1 cellular context compared by ENCODE assay signal in the genomic region with DNA sequence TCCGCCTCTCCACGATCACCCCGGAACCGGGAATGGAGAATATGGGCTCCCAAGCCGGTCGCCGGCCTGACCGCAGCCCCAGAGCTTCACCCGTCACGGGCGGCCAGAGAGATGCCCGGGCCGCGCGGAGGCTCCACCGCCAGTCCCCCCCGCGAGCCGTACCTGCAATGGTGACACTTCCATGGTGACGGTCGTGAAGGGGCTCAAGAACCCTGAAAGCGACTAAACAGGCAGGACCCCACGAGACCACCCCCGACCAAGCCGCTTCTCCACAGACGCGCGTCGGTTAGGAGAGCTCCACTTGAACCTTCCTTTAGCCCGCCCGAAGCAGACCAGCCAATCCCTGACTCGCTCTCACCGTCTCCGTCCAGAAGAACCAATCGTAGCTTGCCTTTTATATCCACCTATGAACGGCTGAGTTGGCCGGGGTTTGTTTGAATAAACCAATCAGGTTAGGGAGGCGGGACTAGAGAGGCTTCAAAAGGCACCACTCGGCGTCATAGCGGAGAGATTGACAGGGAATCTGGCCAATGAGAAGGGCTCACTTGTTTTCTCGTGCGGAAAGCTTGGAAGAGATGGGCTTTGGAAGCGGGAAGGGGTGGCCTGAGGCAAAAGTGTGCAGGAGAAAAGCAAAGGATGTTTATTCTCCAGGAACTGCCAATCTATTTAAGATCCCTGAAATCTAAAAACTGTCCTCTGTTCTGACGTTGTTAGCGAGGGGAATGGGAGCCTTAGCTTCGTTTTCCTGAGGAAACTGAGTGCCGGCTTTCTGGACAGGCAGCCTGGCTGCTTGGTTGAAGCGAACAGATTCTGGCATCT.
TF ChIP-seq lines count a peak whose summit lies in the region.

A gene with protein sequence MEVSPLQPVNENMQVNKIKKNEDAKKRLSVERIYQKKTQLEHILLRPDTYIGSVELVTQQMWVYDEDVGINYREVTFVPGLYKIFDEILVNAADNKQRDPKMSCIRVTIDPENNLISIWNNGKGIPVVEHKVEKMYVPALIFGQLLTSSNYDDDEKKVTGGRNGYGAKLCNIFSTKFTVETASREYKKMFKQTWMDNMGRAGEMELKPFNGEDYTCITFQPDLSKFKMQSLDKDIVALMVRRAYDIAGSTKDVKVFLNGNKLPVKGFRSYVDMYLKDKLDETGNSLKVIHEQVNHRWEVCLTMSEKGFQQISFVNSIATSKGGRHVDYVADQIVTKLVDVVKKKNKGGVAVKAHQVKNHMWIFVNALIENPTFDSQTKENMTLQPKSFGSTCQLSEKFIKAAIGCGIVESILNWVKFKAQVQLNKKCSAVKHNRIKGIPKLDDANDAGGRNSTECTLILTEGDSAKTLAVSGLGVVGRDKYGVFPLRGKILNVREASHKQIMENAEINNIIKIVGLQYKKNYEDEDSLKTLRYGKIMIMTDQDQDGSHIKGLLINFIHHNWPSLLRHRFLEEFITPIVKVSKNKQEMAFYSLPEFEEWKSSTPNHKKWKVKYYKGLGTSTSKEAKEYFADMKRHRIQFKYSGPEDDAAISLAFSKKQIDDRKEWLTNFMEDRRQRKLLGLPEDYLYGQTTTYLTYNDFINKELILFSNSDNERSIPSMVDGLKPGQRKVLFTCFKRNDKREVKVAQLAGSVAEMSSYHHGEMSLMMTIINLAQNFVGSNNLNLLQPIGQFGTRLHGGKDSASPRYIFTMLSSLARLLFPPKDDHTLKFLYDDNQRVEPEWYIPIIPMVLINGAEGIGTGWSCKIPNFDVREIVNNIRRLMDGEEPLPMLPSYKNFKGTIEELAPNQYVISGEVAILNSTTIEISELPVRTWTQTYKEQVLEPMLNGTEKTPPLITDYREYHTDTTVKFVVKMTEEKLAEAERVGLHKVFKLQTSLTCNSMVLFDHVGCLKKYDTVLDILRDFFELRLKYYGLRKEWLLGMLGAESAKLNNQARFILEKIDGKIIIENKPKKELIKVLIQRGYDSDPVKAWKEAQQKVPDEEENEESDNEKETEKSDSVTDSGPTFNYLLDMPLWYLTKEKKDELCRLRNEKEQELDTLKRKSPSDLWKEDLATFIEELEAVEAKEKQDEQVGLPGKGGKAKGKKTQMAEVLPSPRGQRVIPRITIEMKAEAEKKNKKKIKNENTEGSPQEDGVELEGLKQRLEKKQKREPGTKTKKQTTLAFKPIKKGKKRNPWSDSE (N-terminal part only) (minus strand): TSS at position 288 of the 819 bp plus-strand sequence. CDS start 105 bp downstream, at position 183.

TF ChIP-seq in HepG2, 621 proteins besides CTCF, POLR2A, EP300 and RAD21 (continued from another document and continues in another):
- TF ChIP-seq ZNF207 (IDR thresholded peaks at IDR 0.05; ENCODE audit: borderline replicate concordance) = no peak
- no peak for TF ChIP-seq MAFF (IDR thresholded peaks at IDR 0.05; ENCODE audit: low read depth, low read length)
- TF ChIP-seq, protein P1, sequence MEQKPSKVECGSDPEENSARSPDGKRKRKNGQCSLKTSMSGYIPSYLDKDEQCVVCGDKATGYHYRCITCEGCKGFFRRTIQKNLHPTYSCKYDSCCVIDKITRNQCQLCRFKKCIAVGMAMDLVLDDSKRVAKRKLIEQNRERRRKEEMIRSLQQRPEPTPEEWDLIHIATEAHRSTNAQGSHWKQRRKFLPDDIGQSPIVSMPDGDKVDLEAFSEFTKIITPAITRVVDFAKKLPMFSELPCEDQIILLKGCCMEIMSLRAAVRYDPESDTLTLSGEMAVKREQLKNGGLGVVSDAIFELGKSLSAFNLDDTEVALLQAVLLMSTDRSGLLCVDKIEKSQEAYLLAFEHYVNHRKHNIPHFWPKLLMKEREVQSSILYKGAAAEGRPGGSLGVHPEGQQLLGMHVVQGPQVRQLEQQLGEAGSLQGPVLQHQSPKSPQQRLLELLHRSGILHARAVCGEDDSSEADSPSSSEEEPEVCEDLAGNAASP (CRISPR knock-in tag; IDR thresholded peaks at IDR 0.05; ENCODE audit: borderline replicate concordance) = peak; percentile 38
- peak; percentile 73; the same call in 1 of the 2 replicates for TF ChIP-seq GTF2F1 (IDR thresholded peaks at IDR 0.05; ENCODE audit: low read length)
- TF ChIP-seq ZNF383 (CRISPR knock-in tag; IDR thresholded peaks at IDR 0.05; ENCODE audit: borderline replicate concordance) = no peak
- TF ChIP-seq ZNF672 (CRISPR knock-in tag; IDR thresholded peaks at IDR 0.05) = no peak
- no peak for TF ChIP-seq ZFP36L2 (CRISPR knock-in tag; IDR thresholded peaks at IDR 0.05)
- no peak; the same call in 1 of the 2 replicates for TF ChIP-seq MLLT10 (CRISPR knock-in tag; IDR thresholded peaks at IDR 0.05)
- no peak; the same call in 1 of the 2 replicates for TF ChIP-seq ZNF160 (CRISPR knock-in tag; IDR thresholded peaks at IDR 0.05)
- no peak for TF ChIP-seq ZBTB20 (CRISPR knock-in tag; IDR thresholded peaks at IDR 0.05; ENCODE audit: borderline replicate concordance, low read depth)
- TF ChIP-seq AGO1 (IDR thresholded peaks at IDR 0.05; ENCODE audit: low read depth, low read length, poor library complexity, severe bottlenecking) = no peak
- TF ChIP-seq, protein P2, sequence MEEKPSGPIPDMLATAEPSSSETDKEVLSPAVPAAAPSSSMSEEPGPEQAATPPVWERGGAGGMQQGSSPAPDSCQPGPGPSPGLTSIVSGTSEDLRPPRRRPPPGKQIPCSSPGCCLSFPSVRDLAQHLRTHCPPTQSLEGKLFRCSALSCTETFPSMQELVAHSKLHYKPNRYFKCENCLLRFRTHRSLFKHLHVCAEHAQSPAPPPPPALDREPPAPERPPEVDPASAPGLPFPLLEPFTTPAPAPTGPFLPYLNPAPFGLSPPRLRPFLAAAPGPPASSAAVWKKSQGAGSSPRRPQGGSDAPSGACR (CRISPR knock-in tag; IDR thresholded peaks at IDR 0.05) = no peak
- TF ChIP-seq ZNF749 (CRISPR knock-in tag; IDR thresholded peaks at IDR 0.05; ENCODE audit: borderline replicate concordance) = peak; percentile 91; the same call in 1 of the 2 replicates
- TF ChIP-seq, protein P3, sequence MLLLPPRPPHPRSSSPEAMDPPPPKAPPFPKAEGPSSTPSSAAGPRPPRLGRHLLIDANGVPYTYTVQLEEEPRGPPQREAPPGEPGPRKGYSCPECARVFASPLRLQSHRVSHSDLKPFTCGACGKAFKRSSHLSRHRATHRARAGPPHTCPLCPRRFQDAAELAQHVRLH (CRISPR knock-in tag; IDR thresholded peaks at IDR 0.05; ENCODE audit: borderline replicate concordance, low read depth) = 0 out of 2 replicates have a peak, but pooled peaks have one; percentile 35
- no peak for TF ChIP-seq ZSCAN30 (CRISPR knock-in tag; IDR thresholded peaks at IDR 0.05)
- no peak for TF ChIP-seq ZKSCAN1 (IDR thresholded peaks at IDR 0.05; ENCODE audit: low read length)
- TF ChIP-seq ZSCAN25 (CRISPR knock-in tag; IDR thresholded peaks at IDR 0.05) = no peak; the same call in 1 of the 2 replicates
- TF ChIP-seq, protein P4, sequence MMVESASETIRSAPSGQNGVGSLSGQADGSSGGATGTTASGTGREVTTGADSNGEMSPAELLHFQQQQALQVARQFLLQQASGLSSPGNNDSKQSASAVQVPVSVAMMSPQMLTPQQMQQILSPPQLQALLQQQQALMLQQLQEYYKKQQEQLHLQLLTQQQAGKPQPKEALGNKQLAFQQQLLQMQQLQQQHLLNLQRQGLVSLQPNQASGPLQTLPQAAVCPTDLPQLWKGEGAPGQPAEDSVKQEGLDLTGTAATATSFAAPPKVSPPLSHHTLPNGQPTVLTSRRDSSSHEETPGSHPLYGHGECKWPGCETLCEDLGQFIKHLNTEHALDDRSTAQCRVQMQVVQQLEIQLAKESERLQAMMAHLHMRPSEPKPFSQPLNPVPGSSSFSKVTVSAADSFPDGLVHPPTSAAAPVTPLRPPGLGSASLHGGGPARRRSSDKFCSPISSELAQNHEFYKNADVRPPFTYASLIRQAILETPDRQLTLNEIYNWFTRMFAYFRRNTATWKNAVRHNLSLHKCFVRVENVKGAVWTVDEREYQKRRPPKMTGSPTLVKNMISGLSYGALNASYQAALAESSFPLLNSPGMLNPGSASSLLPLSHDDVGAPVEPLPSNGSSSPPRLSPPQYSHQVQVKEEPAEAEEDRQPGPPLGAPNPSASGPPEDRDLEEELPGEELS (CRISPR knock-in tag; IDR thresholded peaks at IDR 0.05) = no peak; the same call in 1 of the 2 replicates
- TF ChIP-seq HES4 (CRISPR knock-in tag; IDR thresholded peaks at IDR 0.05; ENCODE audit: borderline replicate concordance) = no peak
- TF ChIP-seq, protein P5, sequence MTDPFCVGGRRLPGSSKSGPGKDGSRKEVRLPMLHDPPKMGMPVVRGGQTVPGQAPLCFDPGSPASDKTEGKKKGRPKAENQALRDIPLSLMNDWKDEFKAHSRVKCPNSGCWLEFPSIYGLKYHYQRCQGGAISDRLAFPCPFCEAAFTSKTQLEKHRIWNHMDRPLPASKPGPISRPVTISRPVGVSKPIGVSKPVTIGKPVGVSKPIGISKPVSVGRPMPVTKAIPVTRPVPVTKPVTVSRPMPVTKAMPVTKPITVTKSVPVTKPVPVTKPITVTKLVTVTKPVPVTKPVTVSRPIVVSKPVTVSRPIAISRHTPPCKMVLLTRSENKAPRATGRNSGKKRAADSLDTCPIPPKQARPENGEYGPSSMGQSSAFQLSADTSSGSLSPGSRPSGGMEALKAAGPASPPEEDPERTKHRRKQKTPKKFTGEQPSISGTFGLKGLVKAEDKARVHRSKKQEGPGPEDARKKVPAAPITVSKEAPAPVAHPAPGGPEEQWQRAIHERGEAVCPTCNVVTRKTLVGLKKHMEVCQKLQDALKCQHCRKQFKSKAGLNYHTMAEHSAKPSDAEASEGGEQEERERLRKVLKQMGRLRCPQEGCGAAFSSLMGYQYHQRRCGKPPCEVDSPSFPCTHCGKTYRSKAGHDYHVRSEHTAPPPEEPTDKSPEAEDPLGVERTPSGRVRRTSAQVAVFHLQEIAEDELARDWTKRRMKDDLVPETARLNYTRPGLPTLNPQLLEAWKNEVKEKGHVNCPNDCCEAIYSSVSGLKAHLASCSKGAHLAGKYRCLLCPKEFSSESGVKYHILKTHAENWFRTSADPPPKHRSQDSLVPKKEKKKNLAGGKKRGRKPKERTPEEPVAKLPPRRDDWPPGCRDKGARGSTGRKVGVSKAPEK (CRISPR knock-in tag; IDR thresholded peaks at IDR 0.05; ENCODE audit: borderline replicate concordance) = 0 out of 2 replicates have a peak, but pooled peaks have one; percentile 16
- TF ChIP-seq ZNF546 (CRISPR knock-in tag; conservative IDR thresholded peaks at IDR 0.05) = no peak
- TF ChIP-seq ATF7-NPFF (CRISPR knock-in tag; IDR thresholded peaks at IDR 0.05; ENCODE audit: low read depth) = peak; percentile 96
- peak; percentile 53; the same call in 1 of the 2 replicates for TF ChIP-seq ZNF747 (CRISPR knock-in tag; IDR thresholded peaks at IDR 0.05; ENCODE audit: borderline replicate concordance)
- no peak for TF ChIP-seq ZNF292 (CRISPR knock-in tag; IDR thresholded peaks at IDR 0.05; ENCODE audit: borderline replicate concordance, low read depth)
- peak; percentile 93 for TF ChIP-seq POLR2G (IDR thresholded peaks at IDR 0.05; ENCODE audit: low read depth, low read length)
- no peak for TF ChIP-seq ZNF451 (CRISPR knock-in tag; IDR thresholded peaks at IDR 0.05)
- TF ChIP-seq CCDC6 (CRISPR knock-in tag; IDR thresholded peaks at IDR 0.05) = peak; percentile 98
- TF ChIP-seq ZFP1 (CRISPR knock-in tag; IDR thresholded peaks at IDR 0.05) = no peak
- 0 out of 2 replicates have a peak, but pooled peaks have one; percentile 16 for TF ChIP-seq ZNF367 (CRISPR knock-in tag; IDR thresholded peaks at IDR 0.05; ENCODE audit: borderline replicate concordance)
- no peak for TF ChIP-seq HMG20A (CRISPR knock-in tag; IDR thresholded peaks at IDR 0.05; ENCODE audit: borderline replicate concordance)
- TF ChIP-seq ZFX (CRISPR knock-in tag; IDR thresholded peaks at IDR 0.05; ENCODE audit: low read depth) = peak; percentile 52; the same call in 1 of the 2 replicates
- peak; percentile 71 for TF ChIP-seq ZNF607 (CRISPR knock-in tag; IDR thresholded peaks at IDR 0.05; ENCODE audit: borderline replicate concordance)
- peak; percentile 98 for TF ChIP-seq ZNF501 (CRISPR knock-in tag; IDR thresholded peaks at IDR 0.05)
- TF ChIP-seq RFX3 (CRISPR knock-in tag; IDR thresholded peaks at IDR 0.05) = no peak
- no peak for TF ChIP-seq MAFG (CRISPR knock-in tag; IDR thresholded peaks at IDR 0.05)
- TF ChIP-seq ZFAT (CRISPR knock-in tag; conservative IDR thresholded peaks at IDR 0.05) = no peak
- TF ChIP-seq NFE2 (CRISPR knock-in tag; IDR thresholded peaks at IDR 0.05) = no peak
- TF ChIP-seq, protein P6, sequence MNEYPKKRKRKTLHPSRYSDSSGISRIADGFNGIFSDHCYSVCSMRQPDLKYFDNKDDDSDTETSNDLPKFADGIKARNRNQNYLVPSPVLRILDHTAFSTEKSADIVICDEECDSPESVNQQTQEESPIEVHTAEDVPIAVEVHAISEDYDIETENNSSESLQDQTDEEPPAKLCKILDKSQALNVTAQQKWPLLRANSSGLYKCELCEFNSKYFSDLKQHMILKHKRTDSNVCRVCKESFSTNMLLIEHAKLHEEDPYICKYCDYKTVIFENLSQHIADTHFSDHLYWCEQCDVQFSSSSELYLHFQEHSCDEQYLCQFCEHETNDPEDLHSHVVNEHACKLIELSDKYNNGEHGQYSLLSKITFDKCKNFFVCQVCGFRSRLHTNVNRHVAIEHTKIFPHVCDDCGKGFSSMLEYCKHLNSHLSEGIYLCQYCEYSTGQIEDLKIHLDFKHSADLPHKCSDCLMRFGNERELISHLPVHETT (CRISPR knock-in tag; conservative IDR thresholded peaks at IDR 0.05) = no peak
- TF ChIP-seq, protein P7, sequence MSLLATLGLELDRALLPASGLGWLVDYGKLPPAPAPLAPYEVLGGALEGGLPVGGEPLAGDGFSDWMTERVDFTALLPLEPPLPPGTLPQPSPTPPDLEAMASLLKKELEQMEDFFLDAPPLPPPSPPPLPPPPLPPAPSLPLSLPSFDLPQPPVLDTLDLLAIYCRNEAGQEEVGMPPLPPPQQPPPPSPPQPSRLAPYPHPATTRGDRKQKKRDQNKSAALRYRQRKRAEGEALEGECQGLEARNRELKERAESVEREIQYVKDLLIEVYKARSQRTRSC (CRISPR knock-in tag; IDR thresholded peaks at IDR 0.05; ENCODE audit: low read depth) = no peak
- no peak; the same call in 1 of the 2 replicates for TF ChIP-seq PHF20 (CRISPR knock-in tag; IDR thresholded peaks at IDR 0.05)
- no peak for TF ChIP-seq ZFP41 (CRISPR knock-in tag; IDR thresholded peaks at IDR 0.05; ENCODE audit: borderline replicate concordance)
- TF ChIP-seq ERF (CRISPR knock-in tag; IDR thresholded peaks at IDR 0.05) = no peak
- peak; percentile 38; the same call in 1 of the 2 replicates for TF ChIP-seq ZNF263 (CRISPR knock-in tag; IDR thresholded peaks at IDR 0.05)
- TF ChIP-seq ZNF24 (IDR thresholded peaks at IDR 0.05) = no peak
- peak; percentile 99 for TF ChIP-seq THYN1 (CRISPR knock-in tag; IDR thresholded peaks at IDR 0.05; ENCODE audit: borderline replicate concordance, low read depth)
- TF ChIP-seq MXI1 (IDR thresholded peaks at IDR 0.05; ENCODE audit: borderline replicate concordance, low read depth, low read length) = no peak; the same call in 2 of the 3 replicates
- no peak for TF ChIP-seq ZBTB42 (CRISPR knock-in tag; IDR thresholded peaks at IDR 0.05)
- TF ChIP-seq, protein P8, sequence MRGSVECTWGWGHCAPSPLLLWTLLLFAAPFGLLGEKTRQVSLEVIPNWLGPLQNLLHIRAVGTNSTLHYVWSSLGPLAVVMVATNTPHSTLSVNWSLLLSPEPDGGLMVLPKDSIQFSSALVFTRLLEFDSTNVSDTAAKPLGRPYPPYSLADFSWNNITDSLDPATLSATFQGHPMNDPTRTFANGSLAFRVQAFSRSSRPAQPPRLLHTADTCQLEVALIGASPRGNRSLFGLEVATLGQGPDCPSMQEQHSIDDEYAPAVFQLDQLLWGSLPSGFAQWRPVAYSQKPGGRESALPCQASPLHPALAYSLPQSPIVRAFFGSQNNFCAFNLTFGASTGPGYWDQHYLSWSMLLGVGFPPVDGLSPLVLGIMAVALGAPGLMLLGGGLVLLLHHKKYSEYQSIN (CRISPR knock-in tag; IDR thresholded peaks at IDR 0.05; ENCODE audit: borderline replicate concordance) = no peak
- no peak for TF ChIP-seq SIX4 (CRISPR knock-in tag; IDR thresholded peaks at IDR 0.05)
- TF ChIP-seq TEAD2 (CRISPR knock-in tag; IDR thresholded peaks at IDR 0.05) = no peak
- TF ChIP-seq ZNF572 (CRISPR knock-in tag; IDR thresholded peaks at IDR 0.05) = 0 out of 2 replicates have a peak, but pooled peaks have one; percentile 57
